In genomic region chr16:88617268-88618031, GRCh38 we compare ENCODE assay signal across 1 cellular context.
TF ChIP-seq lines count a peak whose summit lies in the region.

No MANE protein-coding gene starts in this region.

TF ChIP-seq in WTC11, 78 proteins besides CTCF, POLR2A, EP300 and RAD21 (continued from another document):
- TF ChIP-seq AR (CRISPR knock-in tag; IDR thresholded peaks at IDR 0.05), result no peak
- TF ChIP-seq ZSCAN18 (CRISPR knock-in tag; IDR thresholded peaks at IDR 0.05), result no peak
- no peak for TF ChIP-seq E2F1 (CRISPR knock-in tag; IDR thresholded peaks at IDR 0.05)
- TF ChIP-seq SMAD4 (CRISPR knock-in tag; IDR thresholded peaks at IDR 0.05), result no peak
